In the genomic region with DNA sequence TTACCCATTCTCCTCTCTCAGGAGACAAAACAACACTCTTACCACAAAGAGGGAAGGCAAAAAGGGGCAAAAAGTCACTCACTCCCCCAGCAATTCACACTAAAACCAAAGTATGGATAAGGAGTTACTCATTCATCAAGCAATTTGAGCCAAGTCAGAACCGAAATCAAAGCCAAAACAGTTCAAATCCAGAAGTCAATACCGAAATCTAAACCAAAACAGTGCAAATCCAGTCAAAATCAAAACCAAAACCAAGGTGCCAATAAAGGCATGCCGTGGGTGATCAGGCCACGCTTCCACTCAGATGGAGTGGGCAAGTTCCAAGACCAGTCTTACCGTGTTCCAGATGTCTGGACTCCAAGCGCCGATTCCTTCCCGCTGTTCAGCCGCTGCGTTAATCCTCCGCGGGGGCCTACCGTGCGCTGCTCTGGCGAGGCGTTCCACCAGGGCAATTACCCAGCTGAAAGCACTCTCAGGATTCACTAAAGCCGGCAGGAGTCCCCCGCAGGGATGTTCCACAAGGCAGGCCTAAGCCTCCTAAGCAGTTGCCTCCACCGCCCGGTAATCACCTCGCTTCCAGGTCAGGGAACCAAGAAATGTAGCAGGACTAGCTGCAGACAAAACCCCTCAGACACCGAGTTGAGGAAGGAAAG, we compare ENCODE assay signal across 8 cellular contexts. TPM values are rescaled to one million over a fixed set of nuclear protein-coding genes. Genes with fewer than 3 reads are reported as not detected.
A peak's percentile ranks its signal among the peaks of the same experiment; 100 is the strongest.
DNase-seq lines count a peak whose midpoint lies in the region; ATAC-seq lines count a peak whose summit lies in the region.
"Not testable (repeated sequence)": the region's sequence is repeated elsewhere in the genome, so short reads cannot be mapped to it uniquely, and the experiment has no call there.

No MANE protein-coding gene starts in this region.

- H3K27ac Mint-ChIP-seq in T-helper 17 cell, result peak overlapping the region; percentile 77
- peak overlapping the region; percentile 46 for H3K27ac Mint-ChIP-seq in activated CD4-positive, alpha-beta memory T cell treated with anti-CD3 and anti-CD28 coated beads, Interleukin-2, amount 10 ng/mL, durations not matched to agents 7 days and 5 days
- peak overlapping the region; percentile 21 for H3K27ac Mint-ChIP-seq in activated naive CD4-positive, alpha-beta T cell treated with anti-CD3 and anti-CD28 coated beads, Interleukin-2, amount 10 ng/mL, durations not matched to agents 7 days and 5 days
- peak overlapping the region; percentile 5 to 80 (median 34) for H3K27ac Mint-ChIP-seq in immature natural killer cell
- peak overlapping the region; percentile 27 to 45 for H3K27ac Mint-ChIP-seq in stimulated activated naive CD8-positive, alpha-beta T cell treated with anti-CD3 and anti-CD28 coated beads, Interleukin-15, amount 100 ng/mL, for 72 hours

- peak overlapping the region in 1 of 11 experiments; percentile 43; a peak in 1 of 22 replicates for H3K27ac ChIP-seq in BLaER1 treated with 17β-estradiol and CSF1 and Interleukin-3, amounts not matched to agents 10 nM and 100 nM

- H3K36me3 Mint-ChIP-seq in T-helper 17 cell (ENCODE audit: low read depth), result not testable (repeated sequence)
- peaks cover 62% of the 10 kb centered on the region for H3K36me3 Mint-ChIP-seq in activated CD4-positive, alpha-beta memory T cell treated with anti-CD3 and anti-CD28 coated beads, Interleukin-2, amount 10 ng/mL, durations not matched to agents 7 days and 5 days (ENCODE audit: low read depth)
- H3K36me3 Mint-ChIP-seq in activated naive CD4-positive, alpha-beta T cell treated with anti-CD3 and anti-CD28 coated beads, Interleukin-2, amount 10 ng/mL, durations not matched to agents 7 days and 5 days, result peaks cover 34% of the 10 kb centered on the region
- H3K36me3 Mint-ChIP-seq in immature natural killer cell, result peaks cover 5 to 29% (median 27%) of the 10 kb centered on the region in 3 donors

- peak overlapping the region in 8 of 11 experiments; percentile 29 to 65 (median 44); a peak in 8 of 22 replicates for H3K4me2 ChIP-seq in BLaER1 treated with 17β-estradiol and CSF1 and Interleukin-3, amounts not matched to agents 10 nM and 100 nM

- H3K27me3 ChIP-seq in BLaER1 treated with 17β-estradiol and CSF1 and Interleukin-3, amounts not matched to agents 10 nM and 100 nM, result not testable (repeated sequence)

- CTCF ChIA-PET in activated CD4-positive, alpha-beta memory T cell treated with anti-CD3 and anti-CD28 coated beads, Interleukin-2, amount 10 ng/mL, durations not matched to agents 7 days and 5 days (lab: Charles Lee), result not testable (repeated sequence)
- CTCF ChIA-PET in activated naive CD4-positive, alpha-beta T cell treated with anti-CD3 and anti-CD28 coated beads, Interleukin-2, amount 10 ng/mL, durations not matched to agents 7 days and 5 days (lab: Charles Lee), result interaction anchor here (1.0 kb wide), 1 partner anchor 17 kb away, joined by 3 read pairs; no protein-coding TSS in a partner anchor

- H3K36me3 ChIP-seq in BLaER1 treated with 17β-estradiol and CSF1 and Interleukin-3, amounts not matched to agents 10 nM and 100 nM, result peaks cover 0 to 42% (median 9%) of the 10 kb centered on the region in 11 experiments; a peak in 12 of 22 replicates

- H3K9ac ChIP-seq in BLaER1 treated with 17β-estradiol and CSF1 and Interleukin-3, amounts not matched to agents 10 nM and 100 nM, result not testable (repeated sequence)

- not testable (repeated sequence) for H3K9me3 Mint-ChIP-seq in activated CD4-positive, alpha-beta memory T cell treated with anti-CD3 and anti-CD28 coated beads, Interleukin-2, amount 10 ng/mL, durations not matched to agents 7 days and 5 days; activated naive CD4-positive, alpha-beta T cell treated with anti-CD3 and anti-CD28 coated beads, Interleukin-2, amount 10 ng/mL, durations not matched to agents 7 days and 5 days; immature natural killer cell; stimulated activated naive CD8-positive, alpha-beta T cell treated with anti-CD3 and anti-CD28 coated beads, Interleukin-15, amount 100 ng/mL, for 72 hours

- POLR2A ChIA-PET in activated CD4-positive, alpha-beta memory T cell treated with anti-CD3 and anti-CD28 coated beads, Interleukin-2, amount 10 ng/mL, durations not matched to agents 7 days and 5 days (lab: Charles Lee), result not testable (repeated sequence)

- peaks cover 0 to 29% (median 21%) of the 10 kb centered on the region in 11 experiments; a peak in 17 of 22 replicates for H3K9me3 ChIP-seq in BLaER1 treated with 17β-estradiol and CSF1 and Interleukin-3, amounts not matched to agents 10 nM and 100 nM (replicated peaks in 1 of 11)
- not testable (repeated sequence) for H3K9me3 ChIP-seq in T-helper 17 cell (ENCODE audit: control insufficient read depth, low read length, poor library complexity, severe bottlenecking)

- H3K4me3 ChIP-seq in BLaER1 treated with 17β-estradiol and CSF1 and Interleukin-3, amounts not matched to agents 10 nM and 100 nM, result not testable (repeated sequence)

- ATAC-seq in T-helper 17 cell; stimulated activated naive CD8-positive, alpha-beta T cell treated with anti-CD3 and anti-CD28 coated beads, Interleukin-15, amount 100 ng/mL, for 72 hours: not testable (repeated sequence)

- DNase-seq in ELF-1 (ENCODE audit: low read depth, low spot score), result peak; percentile 70
- DNase-seq in NCI-H2227 (lab: John Stamatoyannopoulos, UW; ENCODE audit: unreplicated experiment), result peak; percentile 66
- DNase-seq in T-helper 17 cell; activated CD4-positive, alpha-beta memory T cell treated with anti-CD3 and anti-CD28 coated beads, Interleukin-2, amount 10 ng/mL, durations not matched to agents 7 days and 5 days; activated naive CD4-positive, alpha-beta T cell treated with anti-CD3 and anti-CD28 coated beads, Interleukin-2, amount 10 ng/mL, durations not matched to agents 7 days and 5 days; immature natural killer cell; stimulated activated naive CD8-positive, alpha-beta T cell treated with anti-CD3 and anti-CD28 coated beads, Interleukin-15, amount 100 ng/mL, for 72 hours: not testable (repeated sequence)

- H4K20me1 ChIP-seq in BLaER1 treated with 17β-estradiol and CSF1 and Interleukin-3, amounts not matched to agents 10 nM and 100 nM, result not testable (repeated sequence)

- peaks cover 16% of the 10 kb centered on the region for H3K4me1 Mint-ChIP-seq in T-helper 17 cell
- peaks cover 19% of the 10 kb centered on the region for H3K4me1 Mint-ChIP-seq in activated CD4-positive, alpha-beta memory T cell treated with anti-CD3 and anti-CD28 coated beads, Interleukin-2, amount 10 ng/mL, durations not matched to agents 7 days and 5 days
- peaks cover 16% of the 10 kb centered on the region for H3K4me1 Mint-ChIP-seq in activated naive CD4-positive, alpha-beta T cell treated with anti-CD3 and anti-CD28 coated beads, Interleukin-2, amount 10 ng/mL, durations not matched to agents 7 days and 5 days
- H3K4me1 Mint-ChIP-seq in immature natural killer cell, result peaks cover 12 to 16% of the 10 kb centered on the region in 2 donors
- H3K4me1 Mint-ChIP-seq in stimulated activated naive CD8-positive, alpha-beta T cell treated with anti-CD3 and anti-CD28 coated beads, Interleukin-15, amount 100 ng/mL, for 72 hours, result peaks cover 16% of the 10 kb centered on the region

- H3K27me3 Mint-ChIP-seq in T-helper 17 cell; activated CD4-positive, alpha-beta memory T cell treated with anti-CD3 and anti-CD28 coated beads, Interleukin-2, amount 10 ng/mL, durations not matched to agents 7 days and 5 days; activated naive CD4-positive, alpha-beta T cell treated with anti-CD3 and anti-CD28 coated beads, Interleukin-2, amount 10 ng/mL, durations not matched to agents 7 days and 5 days; immature natural killer cell (ENCODE audit: low read depth in 3 of 3); stimulated activated naive CD8-positive, alpha-beta T cell treated with anti-CD3 and anti-CD28 coated beads, Interleukin-15, amount 100 ng/mL, for 72 hours: not testable (repeated sequence)

- H3K4me3 Mint-ChIP-seq in T-helper 17 cell, result peak overlapping the region; percentile 60
- not testable (repeated sequence) for H3K4me3 Mint-ChIP-seq in activated CD4-positive, alpha-beta memory T cell treated with anti-CD3 and anti-CD28 coated beads, Interleukin-2, amount 10 ng/mL, durations not matched to agents 7 days and 5 days; activated naive CD4-positive, alpha-beta T cell treated with anti-CD3 and anti-CD28 coated beads, Interleukin-2, amount 10 ng/mL, durations not matched to agents 7 days and 5 days; immature natural killer cell; stimulated activated naive CD8-positive, alpha-beta T cell treated with anti-CD3 and anti-CD28 coated beads, Interleukin-15, amount 100 ng/mL, for 72 hours

- H3K4me1 ChIP-seq in BLaER1 treated with 17β-estradiol and CSF1 and Interleukin-3, amounts not matched to agents 10 nM and 100 nM, result peaks cover 9 to 17% (median 15%) of the 10 kb centered on the region in 10 experiments

RNA-seq across cellular contexts. Expression of gene GSDME, which starts 37.6 kb away (rescaled TPM):
- total RNA-seq in T-helper 17 cell, result under 1 TPM in 1 of 2 donors, not detected in 1; 0.75 TPM
- 1 to 10 TPM; 1.7 to 1.8 TPM for total RNA-seq in activated CD4-positive, alpha-beta memory T cell treated with anti-CD3 and anti-CD28 coated beads, Interleukin-2, amount 10 ng/mL, durations not matched to agents 7 days and 5 days
- under 1 TPM in 1 of 3 donors, not detected in 2; 0.10 TPM for polyA plus RNA-seq in immature natural killer cell

Comparison
In these comparisons a context has a peak if more than half of its experiments do, and no peak if none do; other contexts are left out.
1. H3K27ac Mint-ChIP-seq: peak in every context shown above with its lines; median percentile 77 in T-helper 17 cell; 46 in activated CD4-positive, alpha-beta memory T cell treated with anti-CD3 and anti-CD28 coated beads, Interleukin-2, amount 10 ng/mL, durations not matched to agents 7 days and 5 days; 36 in stimulated activated naive CD8-positive, alpha-beta T cell treated with anti-CD3 and anti-CD28 coated beads, Interleukin-15, amount 100 ng/mL, for 72 hours; 34 in immature natural killer cell; 21 in activated naive CD4-positive, alpha-beta T cell treated with anti-CD3 and anti-CD28 coated beads, Interleukin-2, amount 10 ng/mL, durations not matched to agents 7 days and 5 days.